ENCODE assay signal across 16 cellular contexts in genomic region chr14:72577521-72577920, GRCh38.
"Had no signal": no experiment of that assay in that cellular context is flagged by ENCODE, and none has a peak within 500 bp of the region (broad histone marks: within the 10 kb centered on the region; RNA-seq: fewer than 3 reads in every experiment).

No MANE protein-coding gene starts in this region.

- H3K4me3 ChIP-seq: coronary artery, heart left ventricle, smooth muscle cell, suprapubic skin, transverse colon had no signal

- H3K36me3 ChIP-seq: heart left ventricle, suprapubic skin, transverse colon had no signal

- H3K4me2 ChIP-seq: smooth muscle cell had no signal

- H3K4me1 ChIP-seq: transverse colon had no signal

- DNase-seq: effector CD4-positive, alpha-beta T cell; heart left ventricle; hypothalamus; mammary epithelial cell; naive thymus-derived CD8-positive, alpha-beta T cell; right cardiac atrium; stimulated activated CD4-positive, alpha-beta T cell treated with anti-CD3 and anti-CD28 coated beads, Interleukin-2, amount 100 ng/mL, for 48 hours; stimulated activated naive CD4-positive, alpha-beta T cell treated with Interleukin-2 at 50 U/mL for 16 hours; transverse colon had no signal

- ATAC-seq: esophagus mucosa; heart left ventricle; left lobe of liver; naive thymus-derived CD8-positive, alpha-beta T cell; right cardiac atrium had no signal

- H3K9me3 ChIP-seq: heart left ventricle, suprapubic skin, transverse colon had no signal

- FAIRE-seq: frontal cortex, islet of Langerhans had no signal

- H3K27ac ChIP-seq: coronary artery, heart left ventricle, suprapubic skin, transverse colon had no signal

- H3K27me3 ChIP-seq: suprapubic skin, transverse colon had no signal
